1 cellular context compared by ENCODE assay signal in the genomic region with DNA sequence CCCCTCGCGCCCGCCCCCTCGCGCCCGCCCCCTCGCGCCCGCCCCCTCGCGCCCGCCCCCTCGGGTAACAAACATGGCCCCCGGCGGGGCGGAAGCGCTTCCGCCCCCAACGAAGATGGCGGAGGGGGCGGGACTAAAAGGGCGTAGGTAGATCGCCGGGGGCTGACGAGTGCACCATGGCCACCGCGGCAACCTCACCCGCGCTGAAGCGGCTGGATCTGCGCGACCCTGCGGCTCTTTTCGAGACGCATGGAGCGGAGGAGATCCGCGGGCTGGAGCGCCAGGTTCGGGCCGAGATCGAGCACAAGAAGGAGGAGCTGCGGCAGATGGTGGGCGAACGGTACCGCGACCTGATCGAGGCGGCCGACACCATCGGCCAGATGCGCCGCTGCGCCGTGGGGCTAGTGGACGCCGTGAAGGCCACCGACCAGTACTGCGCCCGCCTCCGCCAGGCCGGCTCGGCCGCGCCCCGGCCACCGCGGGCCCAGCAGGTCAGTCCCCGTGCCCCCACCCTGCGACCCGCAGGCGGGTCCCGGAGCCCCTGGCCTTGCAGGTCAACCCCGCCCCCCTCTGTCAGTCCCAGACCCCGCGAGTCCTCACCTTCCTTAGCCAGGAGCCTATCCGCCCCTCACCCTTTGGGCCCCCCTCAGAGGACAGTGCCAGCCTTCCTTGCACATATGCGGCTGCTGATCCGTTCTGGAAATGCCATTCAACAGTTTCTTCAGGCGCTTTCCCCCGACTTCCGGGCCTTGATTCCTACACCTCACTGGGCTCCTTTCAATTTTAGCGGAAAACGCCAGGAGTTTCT.
TF ChIP-seq lines count a peak whose summit lies in the region.

COG1 (plus strand) TSS at position 162 of the 808 bp plus-strand sequence; CDS start at position 177, 15 bp downstream.

TF ChIP-seq in K562, 482 proteins besides CTCF, POLR2A, EP300 and RAD21 (continued from another document and continues in another):
- TF ChIP-seq, protein P1, sequence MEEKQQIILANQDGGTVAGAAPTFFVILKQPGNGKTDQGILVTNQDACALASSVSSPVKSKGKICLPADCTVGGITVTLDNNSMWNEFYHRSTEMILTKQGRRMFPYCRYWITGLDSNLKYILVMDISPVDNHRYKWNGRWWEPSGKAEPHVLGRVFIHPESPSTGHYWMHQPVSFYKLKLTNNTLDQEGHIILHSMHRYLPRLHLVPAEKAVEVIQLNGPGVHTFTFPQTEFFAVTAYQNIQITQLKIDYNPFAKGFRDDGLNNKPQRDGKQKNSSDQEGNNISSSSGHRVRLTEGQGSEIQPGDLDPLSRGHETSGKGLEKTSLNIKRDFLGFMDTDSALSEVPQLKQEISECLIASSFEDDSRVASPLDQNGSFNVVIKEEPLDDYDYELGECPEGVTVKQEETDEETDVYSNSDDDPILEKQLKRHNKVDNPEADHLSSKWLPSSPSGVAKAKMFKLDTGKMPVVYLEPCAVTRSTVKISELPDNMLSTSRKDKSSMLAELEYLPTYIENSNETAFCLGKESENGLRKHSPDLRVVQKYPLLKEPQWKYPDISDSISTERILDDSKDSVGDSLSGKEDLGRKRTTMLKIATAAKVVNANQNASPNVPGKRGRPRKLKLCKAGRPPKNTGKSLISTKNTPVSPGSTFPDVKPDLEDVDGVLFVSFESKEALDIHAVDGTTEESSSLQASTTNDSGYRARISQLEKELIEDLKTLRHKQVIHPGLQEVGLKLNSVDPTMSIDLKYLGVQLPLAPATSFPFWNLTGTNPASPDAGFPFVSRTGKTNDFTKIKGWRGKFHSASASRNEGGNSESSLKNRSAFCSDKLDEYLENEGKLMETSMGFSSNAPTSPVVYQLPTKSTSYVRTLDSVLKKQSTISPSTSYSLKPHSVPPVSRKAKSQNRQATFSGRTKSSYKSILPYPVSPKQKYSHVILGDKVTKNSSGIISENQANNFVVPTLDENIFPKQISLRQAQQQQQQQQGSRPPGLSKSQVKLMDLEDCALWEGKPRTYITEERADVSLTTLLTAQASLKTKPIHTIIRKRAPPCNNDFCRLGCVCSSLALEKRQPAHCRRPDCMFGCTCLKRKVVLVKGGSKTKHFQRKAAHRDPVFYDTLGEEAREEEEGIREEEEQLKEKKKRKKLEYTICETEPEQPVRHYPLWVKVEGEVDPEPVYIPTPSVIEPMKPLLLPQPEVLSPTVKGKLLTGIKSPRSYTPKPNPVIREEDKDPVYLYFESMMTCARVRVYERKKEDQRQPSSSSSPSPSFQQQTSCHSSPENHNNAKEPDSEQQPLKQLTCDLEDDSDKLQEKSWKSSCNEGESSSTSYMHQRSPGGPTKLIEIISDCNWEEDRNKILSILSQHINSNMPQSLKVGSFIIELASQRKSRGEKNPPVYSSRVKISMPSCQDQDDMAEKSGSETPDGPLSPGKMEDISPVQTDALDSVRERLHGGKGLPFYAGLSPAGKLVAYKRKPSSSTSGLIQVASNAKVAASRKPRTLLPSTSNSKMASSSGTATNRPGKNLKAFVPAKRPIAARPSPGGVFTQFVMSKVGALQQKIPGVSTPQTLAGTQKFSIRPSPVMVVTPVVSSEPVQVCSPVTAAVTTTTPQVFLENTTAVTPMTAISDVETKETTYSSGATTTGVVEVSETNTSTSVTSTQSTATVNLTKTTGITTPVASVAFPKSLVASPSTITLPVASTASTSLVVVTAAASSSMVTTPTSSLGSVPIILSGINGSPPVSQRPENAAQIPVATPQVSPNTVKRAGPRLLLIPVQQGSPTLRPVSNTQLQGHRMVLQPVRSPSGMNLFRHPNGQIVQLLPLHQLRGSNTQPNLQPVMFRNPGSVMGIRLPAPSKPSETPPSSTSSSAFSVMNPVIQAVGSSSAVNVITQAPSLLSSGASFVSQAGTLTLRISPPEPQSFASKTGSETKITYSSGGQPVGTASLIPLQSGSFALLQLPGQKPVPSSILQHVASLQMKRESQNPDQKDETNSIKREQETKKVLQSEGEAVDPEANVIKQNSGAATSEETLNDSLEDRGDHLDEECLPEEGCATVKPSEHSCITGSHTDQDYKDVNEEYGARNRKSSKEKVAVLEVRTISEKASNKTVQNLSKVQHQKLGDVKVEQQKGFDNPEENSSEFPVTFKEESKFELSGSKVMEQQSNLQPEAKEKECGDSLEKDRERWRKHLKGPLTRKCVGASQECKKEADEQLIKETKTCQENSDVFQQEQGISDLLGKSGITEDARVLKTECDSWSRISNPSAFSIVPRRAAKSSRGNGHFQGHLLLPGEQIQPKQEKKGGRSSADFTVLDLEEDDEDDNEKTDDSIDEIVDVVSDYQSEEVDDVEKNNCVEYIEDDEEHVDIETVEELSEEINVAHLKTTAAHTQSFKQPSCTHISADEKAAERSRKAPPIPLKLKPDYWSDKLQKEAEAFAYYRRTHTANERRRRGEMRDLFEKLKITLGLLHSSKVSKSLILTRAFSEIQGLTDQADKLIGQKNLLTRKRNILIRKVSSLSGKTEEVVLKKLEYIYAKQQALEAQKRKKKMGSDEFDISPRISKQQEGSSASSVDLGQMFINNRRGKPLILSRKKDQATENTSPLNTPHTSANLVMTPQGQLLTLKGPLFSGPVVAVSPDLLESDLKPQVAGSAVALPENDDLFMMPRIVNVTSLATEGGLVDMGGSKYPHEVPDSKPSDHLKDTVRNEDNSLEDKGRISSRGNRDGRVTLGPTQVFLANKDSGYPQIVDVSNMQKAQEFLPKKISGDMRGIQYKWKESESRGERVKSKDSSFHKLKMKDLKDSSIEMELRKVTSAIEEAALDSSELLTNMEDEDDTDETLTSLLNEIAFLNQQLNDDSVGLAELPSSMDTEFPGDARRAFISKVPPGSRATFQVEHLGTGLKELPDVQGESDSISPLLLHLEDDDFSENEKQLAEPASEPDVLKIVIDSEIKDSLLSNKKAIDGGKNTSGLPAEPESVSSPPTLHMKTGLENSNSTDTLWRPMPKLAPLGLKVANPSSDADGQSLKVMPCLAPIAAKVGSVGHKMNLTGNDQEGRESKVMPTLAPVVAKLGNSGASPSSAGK (IDR thresholded peaks at IDR 0.05), result no peak
- TF ChIP-seq TCF15 (CRISPR knock-in tag; IDR thresholded peaks at IDR 0.05) (no peak), CBFB (CRISPR knock-in tag; IDR thresholded peaks at IDR 0.05) (no peak), ZC3H4 (CRISPR knock-in tag; IDR thresholded peaks at IDR 0.05; ENCODE audit: borderline replicate concordance) (no peak), NCOR1 (IDR thresholded peaks at IDR 0.05) (peak; percentile 59), CREB1 (IDR thresholded peaks at IDR 0.05) (0 out of 2 replicates have a peak, but pooled peaks have one; percentile 14), CREB1 (CRISPR knock-in tag; IDR thresholded peaks at IDR 0.05) (no peak; the same call in 1 of the 2 replicates), YBX1 (IDR thresholded peaks at IDR 0.05) (no peak), ZNF133 (CRISPR knock-in tag; IDR thresholded peaks at IDR 0.05) (no peak), VEZF1 (CRISPR knock-in tag; IDR thresholded peaks at IDR 0.05) (peak; percentile 96), TCFL5 (CRISPR knock-in tag; conservative IDR thresholded peaks at IDR 0.05) (no peak)
- TF ChIP-seq, protein P2, sequence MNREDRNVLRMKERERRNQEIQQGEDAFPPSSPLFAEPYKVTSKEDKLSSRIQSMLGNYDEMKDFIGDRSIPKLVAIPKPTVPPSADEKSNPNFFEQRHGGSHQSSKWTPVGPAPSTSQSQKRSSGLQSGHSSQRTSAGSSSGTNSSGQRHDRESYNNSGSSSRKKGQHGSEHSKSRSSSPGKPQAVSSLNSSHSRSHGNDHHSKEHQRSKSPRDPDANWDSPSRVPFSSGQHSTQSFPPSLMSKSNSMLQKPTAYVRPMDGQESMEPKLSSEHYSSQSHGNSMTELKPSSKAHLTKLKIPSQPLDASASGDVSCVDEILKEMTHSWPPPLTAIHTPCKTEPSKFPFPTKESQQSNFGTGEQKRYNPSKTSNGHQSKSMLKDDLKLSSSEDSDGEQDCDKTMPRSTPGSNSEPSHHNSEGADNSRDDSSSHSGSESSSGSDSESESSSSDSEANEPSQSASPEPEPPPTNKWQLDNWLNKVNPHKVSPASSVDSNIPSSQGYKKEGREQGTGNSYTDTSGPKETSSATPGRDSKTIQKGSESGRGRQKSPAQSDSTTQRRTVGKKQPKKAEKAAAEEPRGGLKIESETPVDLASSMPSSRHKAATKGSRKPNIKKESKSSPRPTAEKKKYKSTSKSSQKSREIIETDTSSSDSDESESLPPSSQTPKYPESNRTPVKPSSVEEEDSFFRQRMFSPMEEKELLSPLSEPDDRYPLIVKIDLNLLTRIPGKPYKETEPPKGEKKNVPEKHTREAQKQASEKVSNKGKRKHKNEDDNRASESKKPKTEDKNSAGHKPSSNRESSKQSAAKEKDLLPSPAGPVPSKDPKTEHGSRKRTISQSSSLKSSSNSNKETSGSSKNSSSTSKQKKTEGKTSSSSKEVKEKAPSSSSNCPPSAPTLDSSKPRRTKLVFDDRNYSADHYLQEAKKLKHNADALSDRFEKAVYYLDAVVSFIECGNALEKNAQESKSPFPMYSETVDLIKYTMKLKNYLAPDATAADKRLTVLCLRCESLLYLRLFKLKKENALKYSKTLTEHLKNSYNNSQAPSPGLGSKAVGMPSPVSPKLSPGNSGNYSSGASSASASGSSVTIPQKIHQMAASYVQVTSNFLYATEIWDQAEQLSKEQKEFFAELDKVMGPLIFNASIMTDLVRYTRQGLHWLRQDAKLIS (CRISPR knock-in tag; IDR thresholded peaks at IDR 0.05), result 0 out of 2 replicates have a peak, but pooled peaks have one; percentile 65
- TF ChIP-seq, protein P3, sequence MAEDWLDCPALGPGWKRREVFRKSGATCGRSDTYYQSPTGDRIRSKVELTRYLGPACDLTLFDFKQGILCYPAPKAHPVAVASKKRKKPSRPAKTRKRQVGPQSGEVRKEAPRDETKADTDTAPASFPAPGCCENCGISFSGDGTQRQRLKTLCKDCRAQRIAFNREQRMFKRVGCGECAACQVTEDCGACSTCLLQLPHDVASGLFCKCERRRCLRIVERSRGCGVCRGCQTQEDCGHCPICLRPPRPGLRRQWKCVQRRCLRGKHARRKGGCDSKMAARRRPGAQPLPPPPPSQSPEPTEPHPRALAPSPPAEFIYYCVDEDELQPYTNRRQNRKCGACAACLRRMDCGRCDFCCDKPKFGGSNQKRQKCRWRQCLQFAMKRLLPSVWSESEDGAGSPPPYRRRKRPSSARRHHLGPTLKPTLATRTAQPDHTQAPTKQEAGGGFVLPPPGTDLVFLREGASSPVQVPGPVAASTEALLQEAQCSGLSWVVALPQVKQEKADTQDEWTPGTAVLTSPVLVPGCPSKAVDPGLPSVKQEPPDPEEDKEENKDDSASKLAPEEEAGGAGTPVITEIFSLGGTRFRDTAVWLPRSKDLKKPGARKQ (CRISPR knock-in tag; IDR thresholded peaks at IDR 0.05), result no peak
- TF ChIP-seq, protein P4, sequence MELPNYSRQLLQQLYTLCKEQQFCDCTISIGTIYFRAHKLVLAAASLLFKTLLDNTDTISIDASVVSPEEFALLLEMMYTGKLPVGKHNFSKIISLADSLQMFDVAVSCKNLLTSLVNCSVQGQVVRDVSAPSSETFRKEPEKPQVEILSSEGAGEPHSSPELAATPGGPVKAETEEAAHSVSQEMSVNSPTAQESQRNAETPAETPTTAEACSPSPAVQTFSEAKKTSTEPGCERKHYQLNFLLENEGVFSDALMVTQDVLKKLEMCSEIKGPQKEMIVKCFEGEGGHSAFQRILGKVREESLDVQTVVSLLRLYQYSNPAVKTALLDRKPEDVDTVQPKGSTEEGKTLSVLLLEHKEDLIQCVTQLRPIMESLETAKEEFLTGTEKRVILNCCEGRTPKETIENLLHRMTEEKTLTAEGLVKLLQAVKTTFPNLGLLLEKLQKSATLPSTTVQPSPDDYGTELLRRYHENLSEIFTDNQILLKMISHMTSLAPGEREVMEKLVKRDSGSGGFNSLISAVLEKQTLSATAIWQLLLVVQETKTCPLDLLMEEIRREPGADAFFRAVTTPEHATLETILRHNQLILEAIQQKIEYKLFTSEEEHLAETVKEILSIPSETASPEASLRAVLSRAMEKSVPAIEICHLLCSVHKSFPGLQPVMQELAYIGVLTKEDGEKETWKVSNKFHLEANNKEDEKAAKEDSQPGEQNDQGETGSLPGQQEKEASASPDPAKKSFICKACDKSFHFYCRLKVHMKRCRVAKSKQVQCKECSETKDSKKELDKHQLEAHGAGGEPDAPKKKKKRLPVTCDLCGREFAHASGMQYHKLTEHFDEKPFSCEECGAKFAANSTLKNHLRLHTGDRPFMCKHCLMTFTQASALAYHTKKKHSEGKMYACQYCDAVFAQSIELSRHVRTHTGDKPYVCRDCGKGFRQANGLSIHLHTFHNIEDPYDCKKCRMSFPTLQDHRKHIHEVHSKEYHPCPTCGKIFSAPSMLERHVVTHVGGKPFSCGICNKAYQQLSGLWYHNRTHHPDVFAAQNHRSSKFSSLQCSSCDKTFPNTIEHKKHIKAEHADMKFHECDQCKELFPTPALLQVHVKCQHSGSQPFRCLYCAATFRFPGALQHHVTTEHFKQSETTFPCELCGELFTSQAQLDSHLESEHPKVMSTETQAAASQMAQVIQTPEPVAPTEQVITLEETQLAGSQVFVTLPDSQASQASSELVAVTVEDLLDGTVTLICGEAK (IDR thresholded peaks at IDR 0.05), result peak; percentile 90
- TF ChIP-seq, protein P4 (CRISPR knock-in tag; IDR thresholded peaks at IDR 0.05), result no peak
